Comparison of ENCODE assay signal across 13 cellular contexts in the genomic region with DNA sequence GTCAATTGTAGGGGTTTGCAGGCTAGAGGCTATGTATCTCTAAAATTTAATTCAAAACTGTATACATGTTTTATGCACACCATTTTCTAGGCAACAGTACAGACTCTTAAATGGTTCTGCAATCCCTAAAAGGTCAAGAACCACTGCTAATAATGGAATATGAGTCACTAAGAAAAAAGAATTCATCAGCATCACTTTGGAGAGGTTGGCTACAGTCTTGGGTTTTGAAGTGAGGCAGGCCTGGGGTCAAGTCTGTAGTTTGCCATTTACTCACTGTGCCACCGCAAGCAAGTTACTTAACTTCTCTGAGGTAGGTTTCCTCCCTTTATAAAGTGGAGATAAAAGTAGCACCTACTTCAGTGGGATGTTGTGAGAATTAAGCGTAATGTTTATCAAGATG. TPM values are rescaled to one million over a fixed set of nuclear protein-coding genes. Genes with fewer than 3 reads are reported as not detected.
"Had no signal": no experiment of that assay in that cellular context is flagged by ENCODE, and none has a peak within 500 bp of the region (broad histone marks: within the 10 kb centered on the region; RNA-seq: fewer than 3 reads in every experiment).

No MANE protein-coding gene starts in this region.

- H3K27me3 ChIP-seq: right lobe of liver, testis had no signal

- H3K9me3 ChIP-seq: right lobe of liver, testis had no signal

- ATAC-seq: activated naive CD4-positive, alpha-beta T cell treated with anti-CD3 and anti-CD28 coated beads, Interleukin-2, amount 50 U/mL, for 72 hours; activated T-cell treated with anti-CD3 and anti-CD28 coated beads, Interleukin-2, amount 50 U/mL, for 72 hours; naive thymus-derived CD8-positive, alpha-beta T cell had no signal

- H3K4me3 ChIP-seq: right lobe of liver, SK-N-MC, testis had no signal

- H3K4me1 ChIP-seq: testis had no signal

- DNase-seq: activated CD4-positive, alpha-beta T cell treated with anti-CD3 and anti-CD28 coated beads, Interleukin-2, amount 10 ng/mL, durations not matched to agents 7 days and 5 days; activated CD8-positive, alpha-beta memory T cell treated with anti-CD3 and anti-CD28 coated beads, Interleukin-2, amount 50 U/mL, for 48 hours; activated gamma-delta T cell; activated T-cell treated with anti-CD3 and anti-CD28 coated beads, Interleukin-2, amount 50 U/mL, for 72 hours; amniotic stem cell; cerebellar nuclear complex; hypothalamus; naive thymus-derived CD8-positive, alpha-beta T cell; right lobe of liver; testis had no signal

- H3K27ac ChIP-seq: epithelial cell of prostate, right lobe of liver, SK-N-MC, testis had no signal

- H3K36me3 ChIP-seq: right lobe of liver had no signal

RNA-seq across cellular contexts. Expression of a gene that starts 33.7 kb away (rescaled TPM):
- total RNA-seq: activated CD4-positive, alpha-beta T cell treated with anti-CD3 and anti-CD28 coated beads, Interleukin-2, amount 10 ng/mL, durations not matched to agents 7 days and 5 days; activated naive CD4-positive, alpha-beta T cell treated with anti-CD3 and anti-CD28 coated beads, Interleukin-2, amount 50 U/mL, for 72 hours; activated T-cell treated with anti-CD3 and anti-CD28 coated beads, Interleukin-2, amount 50 U/mL, for 72 hours; naive thymus-derived CD8-positive, alpha-beta T cell had no signal
